Comparison of ENCODE assay signal across 1 cellular context in the genomic region with DNA sequence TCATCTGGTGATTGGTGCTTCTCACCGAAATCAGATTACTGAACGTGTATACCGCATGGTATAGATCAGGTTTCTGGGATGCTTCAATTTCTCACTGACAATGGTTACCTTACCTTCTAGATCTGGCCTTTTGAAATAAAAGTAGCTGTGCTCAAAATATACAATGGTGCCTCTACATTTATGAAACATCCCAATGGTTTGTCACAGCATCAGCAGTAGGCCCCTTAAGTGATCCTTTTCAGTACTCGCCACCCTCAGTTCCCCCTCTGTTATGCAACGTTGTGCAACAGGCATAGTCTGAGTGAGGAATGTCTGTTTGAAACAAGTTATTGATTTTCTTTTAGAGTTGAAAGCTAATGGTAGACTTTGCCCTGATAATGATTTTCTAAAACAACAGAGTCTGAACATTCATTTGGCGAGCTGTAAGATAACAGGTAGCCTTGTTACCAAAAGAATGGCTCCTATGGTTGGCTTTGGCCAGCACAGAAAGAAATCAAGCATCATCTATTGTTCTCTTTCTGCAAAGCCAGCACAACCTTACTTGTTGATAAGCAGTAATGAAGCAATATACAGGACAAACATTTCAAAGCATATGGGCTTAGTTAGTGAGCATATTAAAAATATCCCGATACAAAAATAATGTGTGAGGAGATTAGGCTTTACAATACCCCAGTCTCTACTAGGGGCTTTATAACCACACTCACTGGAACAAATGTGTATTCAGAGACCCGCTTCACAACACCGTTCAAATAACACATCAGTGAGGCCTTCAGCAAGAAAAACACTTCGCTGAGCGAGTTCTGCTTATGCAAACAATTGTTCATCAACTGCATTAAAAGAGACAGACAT.
TF ChIP-seq lines count a peak whose summit lies in the region.

No MANE protein-coding gene starts in this region.

TF ChIP-seq in liver, 16 proteins besides CTCF, POLR2A, EP300 and RAD21 (continued from another document):
- TF ChIP-seq, protein P1, sequence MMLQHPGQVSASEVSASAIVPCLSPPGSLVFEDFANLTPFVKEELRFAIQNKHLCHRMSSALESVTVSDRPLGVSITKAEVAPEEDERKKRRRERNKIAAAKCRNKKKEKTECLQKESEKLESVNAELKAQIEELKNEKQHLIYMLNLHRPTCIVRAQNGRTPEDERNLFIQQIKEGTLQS (IDR thresholded peaks at IDR 0.05): peak; percentile 45
- TF ChIP-seq, protein P2, sequence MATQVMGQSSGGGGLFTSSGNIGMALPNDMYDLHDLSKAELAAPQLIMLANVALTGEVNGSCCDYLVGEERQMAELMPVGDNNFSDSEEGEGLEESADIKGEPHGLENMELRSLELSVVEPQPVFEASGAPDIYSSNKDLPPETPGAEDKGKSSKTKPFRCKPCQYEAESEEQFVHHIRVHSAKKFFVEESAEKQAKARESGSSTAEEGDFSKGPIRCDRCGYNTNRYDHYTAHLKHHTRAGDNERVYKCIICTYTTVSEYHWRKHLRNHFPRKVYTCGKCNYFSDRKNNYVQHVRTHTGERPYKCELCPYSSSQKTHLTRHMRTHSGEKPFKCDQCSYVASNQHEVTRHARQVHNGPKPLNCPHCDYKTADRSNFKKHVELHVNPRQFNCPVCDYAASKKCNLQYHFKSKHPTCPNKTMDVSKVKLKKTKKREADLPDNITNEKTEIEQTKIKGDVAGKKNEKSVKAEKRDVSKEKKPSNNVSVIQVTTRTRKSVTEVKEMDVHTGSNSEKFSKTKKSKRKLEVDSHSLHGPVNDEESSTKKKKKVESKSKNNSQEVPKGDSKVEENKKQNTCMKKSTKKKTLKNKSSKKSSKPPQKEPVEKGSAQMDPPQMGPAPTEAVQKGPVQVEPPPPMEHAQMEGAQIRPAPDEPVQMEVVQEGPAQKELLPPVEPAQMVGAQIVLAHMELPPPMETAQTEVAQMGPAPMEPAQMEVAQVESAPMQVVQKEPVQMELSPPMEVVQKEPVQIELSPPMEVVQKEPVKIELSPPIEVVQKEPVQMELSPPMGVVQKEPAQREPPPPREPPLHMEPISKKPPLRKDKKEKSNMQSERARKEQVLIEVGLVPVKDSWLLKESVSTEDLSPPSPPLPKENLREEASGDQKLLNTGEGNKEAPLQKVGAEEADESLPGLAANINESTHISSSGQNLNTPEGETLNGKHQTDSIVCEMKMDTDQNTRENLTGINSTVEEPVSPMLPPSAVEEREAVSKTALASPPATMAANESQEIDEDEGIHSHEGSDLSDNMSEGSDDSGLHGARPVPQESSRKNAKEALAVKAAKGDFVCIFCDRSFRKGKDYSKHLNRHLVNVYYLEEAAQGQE (IDR thresholded peaks at IDR 0.05): peak; percentile 28
- TF ChIP-seq EGR1 (IDR thresholded peaks at IDR 0.05; ENCODE audit: low read depth in 2 of 2) (no peak), GABPA (IDR thresholded peaks at IDR 0.05 in 1 of 2, conservative IDR thresholded peaks at IDR 0.05 in 1 of 2) (peak in 1 of 2 donors; percentile 23), HNF4G (IDR thresholded peaks at IDR 0.05) (peak; percentile 88), MAX (IDR thresholded peaks at IDR 0.05) (peak; percentile 81), HNF4A (conservative IDR thresholded peaks at IDR 0.05) (peak; percentile 93 to 98)
